1 cellular context compared by ENCODE assay signal in the genomic region with DNA sequence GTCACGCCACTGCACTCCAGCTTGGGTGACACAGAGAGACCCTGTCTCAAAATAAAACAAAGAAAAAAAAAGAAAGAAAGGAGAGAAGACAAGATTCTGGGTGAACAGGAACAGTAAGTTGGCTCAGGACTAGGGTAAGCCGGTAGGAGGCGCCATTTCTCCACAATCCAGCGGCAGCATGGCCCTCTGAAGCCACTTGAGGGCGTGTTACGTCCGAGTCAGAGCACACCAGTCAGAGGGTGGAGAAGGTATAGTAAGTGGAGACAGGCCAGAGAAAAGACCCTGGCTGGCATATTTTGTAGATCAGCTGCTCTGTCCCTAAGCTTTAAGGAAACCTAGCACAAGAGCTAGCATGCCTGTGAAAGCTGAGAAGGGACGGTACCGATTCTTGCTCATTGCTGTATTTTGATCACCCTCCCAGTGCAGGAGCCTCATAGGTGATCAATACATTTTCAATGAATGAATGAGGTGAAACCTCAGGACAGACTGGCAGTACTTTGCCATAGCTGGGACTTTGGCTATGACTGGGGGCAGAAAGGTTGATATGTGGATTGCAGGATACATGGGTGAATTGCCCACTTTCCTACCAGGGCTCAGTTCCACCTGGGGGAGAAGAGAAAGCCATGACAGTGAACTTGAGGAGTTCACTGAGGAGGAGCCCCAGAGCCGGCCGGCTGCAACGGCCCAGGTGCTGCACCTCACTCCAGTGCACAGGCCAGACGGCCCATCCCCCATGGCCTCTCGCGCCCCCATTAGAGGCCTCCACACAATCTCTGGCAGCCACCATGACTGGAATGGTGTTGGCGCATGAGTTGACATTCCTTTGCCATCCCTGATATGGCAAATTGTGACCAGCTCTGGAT.
A peak's percentile ranks its signal among the peaks of the same experiment; 100 is the strongest.
TF ChIP-seq lines count a peak whose summit lies in the region.

No MANE protein-coding gene starts in this region.

TF ChIP-seq in HepG2, 621 proteins besides CTCF, POLR2A, EP300 and RAD21 (continues in another document):
- TF ChIP-seq, protein P1, sequence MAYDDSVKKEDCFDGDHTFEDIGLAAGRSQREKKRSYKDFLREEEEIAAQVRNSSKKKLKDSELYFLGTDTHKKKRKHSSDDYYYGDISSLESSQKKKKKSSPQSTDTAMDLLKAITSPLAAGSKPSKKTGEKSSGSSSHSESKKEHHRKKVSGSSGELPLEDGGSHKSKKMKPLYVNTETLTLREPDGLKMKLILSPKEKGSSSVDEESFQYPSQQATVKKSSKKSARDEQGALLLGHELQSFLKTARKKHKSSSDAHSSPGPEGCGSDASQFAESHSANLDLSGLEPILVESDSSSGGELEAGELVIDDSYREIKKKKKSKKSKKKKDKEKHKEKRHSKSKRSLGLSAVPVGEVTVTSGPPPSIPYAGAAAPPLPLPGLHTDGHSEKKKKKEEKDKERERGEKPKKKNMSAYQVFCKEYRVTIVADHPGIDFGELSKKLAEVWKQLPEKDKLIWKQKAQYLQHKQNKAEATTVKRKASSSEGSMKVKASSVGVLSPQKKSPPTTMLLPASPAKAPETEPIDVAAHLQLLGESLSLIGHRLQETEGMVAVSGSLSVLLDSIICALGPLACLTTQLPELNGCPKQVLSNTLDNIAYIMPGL (CRISPR knock-in tag; IDR thresholded peaks at IDR 0.05; ENCODE audit: borderline replicate concordance in 1 of 2, low read depth in 1 of 2): peak; percentile 51 to 71; a peak in 2 of 4 replicates
- TF ChIP-seq, protein P2, sequence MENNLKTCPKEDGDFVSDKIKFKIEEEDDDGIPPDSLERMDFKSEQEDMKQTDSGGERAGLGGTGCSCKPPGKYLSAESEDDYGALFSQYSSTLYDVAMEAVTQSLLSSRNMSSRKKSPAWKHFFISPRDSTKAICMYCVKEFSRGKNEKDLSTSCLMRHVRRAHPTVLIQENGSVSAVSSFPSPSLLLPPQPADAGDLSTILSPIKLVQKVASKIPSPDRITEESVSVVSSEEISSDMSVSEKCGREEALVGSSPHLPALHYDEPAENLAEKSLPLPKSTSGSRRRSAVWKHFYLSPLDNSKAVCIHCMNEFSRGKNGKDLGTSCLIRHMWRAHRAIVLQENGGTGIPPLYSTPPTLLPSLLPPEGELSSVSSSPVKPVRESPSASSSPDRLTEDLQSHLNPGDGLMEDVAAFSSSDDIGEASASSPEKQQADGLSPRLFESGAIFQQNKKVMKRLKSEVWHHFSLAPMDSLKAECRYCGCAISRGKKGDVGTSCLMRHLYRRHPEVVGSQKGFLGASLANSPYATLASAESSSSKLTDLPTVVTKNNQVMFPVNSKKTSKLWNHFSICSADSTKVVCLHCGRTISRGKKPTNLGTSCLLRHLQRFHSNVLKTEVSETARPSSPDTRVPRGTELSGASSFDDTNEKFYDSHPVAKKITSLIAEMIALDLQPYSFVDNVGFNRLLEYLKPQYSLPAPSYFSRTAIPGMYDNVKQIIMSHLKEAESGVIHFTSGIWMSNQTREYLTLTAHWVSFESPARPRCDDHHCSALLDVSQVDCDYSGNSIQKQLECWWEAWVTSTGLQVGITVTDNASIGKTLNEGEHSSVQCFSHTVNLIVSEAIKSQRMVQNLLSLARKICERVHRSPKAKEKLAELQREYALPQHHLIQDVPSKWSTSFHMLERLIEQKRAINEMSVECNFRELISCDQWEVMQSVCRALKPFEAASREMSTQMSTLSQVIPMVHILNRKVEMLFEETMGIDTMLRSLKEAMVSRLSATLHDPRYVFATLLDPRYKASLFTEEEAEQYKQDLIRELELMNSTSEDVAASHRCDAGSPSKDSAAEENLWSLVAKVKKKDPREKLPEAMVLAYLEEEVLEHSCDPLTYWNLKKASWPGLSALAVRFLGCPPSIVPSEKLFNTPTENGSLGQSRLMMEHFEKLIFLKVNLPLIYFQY (CRISPR knock-in tag; IDR thresholded peaks at IDR 0.05; ENCODE audit: borderline replicate concordance): no peak
- TF ChIP-seq, protein P3, sequence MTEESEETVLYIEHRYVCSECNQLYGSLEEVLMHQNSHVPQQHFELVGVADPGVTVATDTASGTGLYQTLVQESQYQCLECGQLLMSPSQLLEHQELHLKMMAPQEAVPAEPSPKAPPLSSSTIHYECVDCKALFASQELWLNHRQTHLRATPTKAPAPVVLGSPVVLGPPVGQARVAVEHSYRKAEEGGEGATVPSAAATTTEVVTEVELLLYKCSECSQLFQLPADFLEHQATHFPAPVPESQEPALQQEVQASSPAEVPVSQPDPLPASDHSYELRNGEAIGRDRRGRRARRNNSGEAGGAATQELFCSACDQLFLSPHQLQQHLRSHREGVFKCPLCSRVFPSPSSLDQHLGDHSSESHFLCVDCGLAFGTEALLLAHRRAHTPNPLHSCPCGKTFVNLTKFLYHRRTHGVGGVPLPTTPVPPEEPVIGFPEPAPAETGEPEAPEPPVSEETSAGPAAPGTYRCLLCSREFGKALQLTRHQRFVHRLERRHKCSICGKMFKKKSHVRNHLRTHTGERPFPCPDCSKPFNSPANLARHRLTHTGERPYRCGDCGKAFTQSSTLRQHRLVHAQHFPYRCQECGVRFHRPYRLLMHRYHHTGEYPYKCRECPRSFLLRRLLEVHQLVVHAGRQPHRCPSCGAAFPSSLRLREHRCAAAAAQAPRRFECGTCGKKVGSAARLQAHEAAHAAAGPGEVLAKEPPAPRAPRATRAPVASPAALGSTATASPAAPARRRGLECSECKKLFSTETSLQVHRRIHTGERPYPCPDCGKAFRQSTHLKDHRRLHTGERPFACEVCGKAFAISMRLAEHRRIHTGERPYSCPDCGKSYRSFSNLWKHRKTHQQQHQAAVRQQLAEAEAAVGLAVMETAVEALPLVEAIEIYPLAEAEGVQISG (CRISPR knock-in tag; IDR thresholded peaks at IDR 0.05): peak; percentile 25; the same call in 1 of the 2 replicates
- TF ChIP-seq, protein P4, sequence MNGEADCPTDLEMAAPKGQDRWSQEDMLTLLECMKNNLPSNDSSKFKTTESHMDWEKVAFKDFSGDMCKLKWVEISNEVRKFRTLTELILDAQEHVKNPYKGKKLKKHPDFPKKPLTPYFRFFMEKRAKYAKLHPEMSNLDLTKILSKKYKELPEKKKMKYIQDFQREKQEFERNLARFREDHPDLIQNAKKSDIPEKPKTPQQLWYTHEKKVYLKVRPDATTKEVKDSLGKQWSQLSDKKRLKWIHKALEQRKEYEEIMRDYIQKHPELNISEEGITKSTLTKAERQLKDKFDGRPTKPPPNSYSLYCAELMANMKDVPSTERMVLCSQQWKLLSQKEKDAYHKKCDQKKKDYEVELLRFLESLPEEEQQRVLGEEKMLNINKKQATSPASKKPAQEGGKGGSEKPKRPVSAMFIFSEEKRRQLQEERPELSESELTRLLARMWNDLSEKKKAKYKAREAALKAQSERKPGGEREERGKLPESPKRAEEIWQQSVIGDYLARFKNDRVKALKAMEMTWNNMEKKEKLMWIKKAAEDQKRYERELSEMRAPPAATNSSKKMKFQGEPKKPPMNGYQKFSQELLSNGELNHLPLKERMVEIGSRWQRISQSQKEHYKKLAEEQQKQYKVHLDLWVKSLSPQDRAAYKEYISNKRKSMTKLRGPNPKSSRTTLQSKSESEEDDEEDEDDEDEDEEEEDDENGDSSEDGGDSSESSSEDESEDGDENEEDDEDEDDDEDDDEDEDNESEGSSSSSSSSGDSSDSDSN (CRISPR knock-in tag; IDR thresholded peaks at IDR 0.05): no peak
- TF ChIP-seq FOXA1 (IDR thresholded peaks at IDR 0.05) (no peak), FOXA1 (CRISPR knock-in tag; IDR thresholded peaks at IDR 0.05) (no peak), TP53 (CRISPR knock-in tag; conservative IDR thresholded peaks at IDR 0.05) (no peak), ZNF496 (CRISPR knock-in tag; IDR thresholded peaks at IDR 0.05; ENCODE audit: insufficient replicate concordance) (no peak), KDM2A (CRISPR knock-in tag; IDR thresholded peaks at IDR 0.05; ENCODE audit: borderline replicate concordance, low read depth) (peak; percentile 69; the same call in 1 of the 2 replicates), ZNF607 (CRISPR knock-in tag; IDR thresholded peaks at IDR 0.05; ENCODE audit: borderline replicate concordance) (no peak), EHMT2 (IDR thresholded peaks at IDR 0.05; ENCODE audit: borderline replicate concordance, low read depth, low read length) (no peak), CREM (IDR thresholded peaks at IDR 0.05) (no peak), CREM (CRISPR knock-in tag; IDR thresholded peaks at IDR 0.05) (no peak), MAF1 (CRISPR knock-in tag; IDR thresholded peaks at IDR 0.05; ENCODE audit: borderline replicate concordance) (no peak), SMC3 (IDR thresholded peaks at IDR 0.05; ENCODE audit: low read length) (peak; percentile 88)
- TF ChIP-seq, protein P5, sequence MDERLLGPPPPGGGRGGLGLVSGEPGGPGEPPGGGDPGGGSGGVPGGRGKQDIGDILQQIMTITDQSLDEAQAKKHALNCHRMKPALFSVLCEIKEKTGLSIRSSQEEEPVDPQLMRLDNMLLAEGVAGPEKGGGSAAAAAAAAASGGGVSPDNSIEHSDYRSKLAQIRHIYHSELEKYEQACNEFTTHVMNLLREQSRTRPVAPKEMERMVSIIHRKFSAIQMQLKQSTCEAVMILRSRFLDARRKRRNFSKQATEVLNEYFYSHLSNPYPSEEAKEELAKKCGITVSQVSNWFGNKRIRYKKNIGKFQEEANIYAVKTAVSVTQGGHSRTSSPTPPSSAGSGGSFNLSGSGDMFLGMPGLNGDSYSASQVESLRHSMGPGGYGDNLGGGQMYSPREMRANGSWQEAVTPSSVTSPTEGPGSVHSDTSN (CRISPR knock-in tag; IDR thresholded peaks at IDR 0.05): no peak
- TF ChIP-seq, protein P6, sequence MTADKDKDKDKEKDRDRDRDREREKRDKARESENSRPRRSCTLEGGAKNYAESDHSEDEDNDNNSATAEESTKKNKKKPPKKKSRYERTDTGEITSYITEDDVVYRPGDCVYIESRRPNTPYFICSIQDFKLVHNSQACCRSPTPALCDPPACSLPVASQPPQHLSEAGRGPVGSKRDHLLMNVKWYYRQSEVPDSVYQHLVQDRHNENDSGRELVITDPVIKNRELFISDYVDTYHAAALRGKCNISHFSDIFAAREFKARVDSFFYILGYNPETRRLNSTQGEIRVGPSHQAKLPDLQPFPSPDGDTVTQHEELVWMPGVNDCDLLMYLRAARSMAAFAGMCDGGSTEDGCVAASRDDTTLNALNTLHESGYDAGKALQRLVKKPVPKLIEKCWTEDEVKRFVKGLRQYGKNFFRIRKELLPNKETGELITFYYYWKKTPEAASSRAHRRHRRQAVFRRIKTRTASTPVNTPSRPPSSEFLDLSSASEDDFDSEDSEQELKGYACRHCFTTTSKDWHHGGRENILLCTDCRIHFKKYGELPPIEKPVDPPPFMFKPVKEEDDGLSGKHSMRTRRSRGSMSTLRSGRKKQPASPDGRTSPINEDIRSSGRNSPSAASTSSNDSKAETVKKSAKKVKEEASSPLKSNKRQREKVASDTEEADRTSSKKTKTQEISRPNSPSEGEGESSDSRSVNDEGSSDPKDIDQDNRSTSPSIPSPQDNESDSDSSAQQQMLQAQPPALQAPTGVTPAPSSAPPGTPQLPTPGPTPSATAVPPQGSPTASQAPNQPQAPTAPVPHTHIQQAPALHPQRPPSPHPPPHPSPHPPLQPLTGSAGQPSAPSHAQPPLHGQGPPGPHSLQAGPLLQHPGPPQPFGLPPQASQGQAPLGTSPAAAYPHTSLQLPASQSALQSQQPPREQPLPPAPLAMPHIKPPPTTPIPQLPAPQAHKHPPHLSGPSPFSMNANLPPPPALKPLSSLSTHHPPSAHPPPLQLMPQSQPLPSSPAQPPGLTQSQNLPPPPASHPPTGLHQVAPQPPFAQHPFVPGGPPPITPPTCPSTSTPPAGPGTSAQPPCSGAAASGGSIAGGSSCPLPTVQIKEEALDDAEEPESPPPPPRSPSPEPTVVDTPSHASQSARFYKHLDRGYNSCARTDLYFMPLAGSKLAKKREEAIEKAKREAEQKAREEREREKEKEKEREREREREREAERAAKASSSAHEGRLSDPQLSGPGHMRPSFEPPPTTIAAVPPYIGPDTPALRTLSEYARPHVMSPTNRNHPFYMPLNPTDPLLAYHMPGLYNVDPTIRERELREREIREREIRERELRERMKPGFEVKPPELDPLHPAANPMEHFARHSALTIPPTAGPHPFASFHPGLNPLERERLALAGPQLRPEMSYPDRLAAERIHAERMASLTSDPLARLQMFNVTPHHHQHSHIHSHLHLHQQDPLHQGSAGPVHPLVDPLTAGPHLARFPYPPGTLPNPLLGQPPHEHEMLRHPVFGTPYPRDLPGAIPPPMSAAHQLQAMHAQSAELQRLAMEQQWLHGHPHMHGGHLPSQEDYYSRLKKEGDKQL (CRISPR knock-in tag; IDR thresholded peaks at IDR 0.05; ENCODE audit: low read depth): no peak
- TF ChIP-seq, protein P7, sequence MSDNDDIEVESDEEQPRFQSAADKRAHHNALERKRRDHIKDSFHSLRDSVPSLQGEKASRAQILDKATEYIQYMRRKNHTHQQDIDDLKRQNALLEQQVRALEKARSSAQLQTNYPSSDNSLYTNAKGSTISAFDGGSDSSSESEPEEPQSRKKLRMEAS (IDR thresholded peaks at IDR 0.05): no peak
- TF ChIP-seq, protein P8, sequence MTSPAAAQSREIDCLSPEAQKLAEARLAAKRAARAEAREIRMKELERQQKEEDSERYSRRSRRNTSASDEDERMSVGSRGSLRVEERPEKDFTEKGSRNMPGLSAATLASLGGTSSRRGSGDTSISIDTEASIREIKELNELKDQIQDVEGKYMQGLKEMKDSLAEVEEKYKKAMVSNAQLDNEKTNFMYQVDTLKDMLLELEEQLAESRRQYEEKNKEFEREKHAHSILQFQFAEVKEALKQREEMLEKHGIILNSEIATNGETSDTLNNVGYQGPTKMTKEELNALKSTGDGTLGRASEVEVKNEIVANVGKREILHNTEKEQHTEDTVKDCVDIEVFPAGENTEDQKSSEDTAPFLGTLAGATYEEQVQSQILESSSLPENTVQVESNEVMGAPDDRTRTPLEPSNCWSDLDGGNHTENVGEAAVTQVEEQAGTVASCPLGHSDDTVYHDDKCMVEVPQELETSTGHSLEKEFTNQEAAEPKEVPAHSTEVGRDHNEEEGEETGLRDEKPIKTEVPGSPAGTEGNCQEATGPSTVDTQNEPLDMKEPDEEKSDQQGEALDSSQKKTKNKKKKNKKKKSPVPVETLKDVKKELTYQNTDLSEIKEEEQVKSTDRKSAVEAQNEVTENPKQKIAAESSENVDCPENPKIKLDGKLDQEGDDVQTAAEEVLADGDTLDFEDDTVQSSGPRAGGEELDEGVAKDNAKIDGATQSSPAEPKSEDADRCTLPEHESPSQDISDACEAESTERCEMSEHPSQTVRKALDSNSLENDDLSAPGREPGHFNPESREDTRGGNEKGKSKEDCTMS (CRISPR knock-in tag; conservative IDR thresholded peaks at IDR 0.05): no peak
- TF ChIP-seq, protein P9, sequence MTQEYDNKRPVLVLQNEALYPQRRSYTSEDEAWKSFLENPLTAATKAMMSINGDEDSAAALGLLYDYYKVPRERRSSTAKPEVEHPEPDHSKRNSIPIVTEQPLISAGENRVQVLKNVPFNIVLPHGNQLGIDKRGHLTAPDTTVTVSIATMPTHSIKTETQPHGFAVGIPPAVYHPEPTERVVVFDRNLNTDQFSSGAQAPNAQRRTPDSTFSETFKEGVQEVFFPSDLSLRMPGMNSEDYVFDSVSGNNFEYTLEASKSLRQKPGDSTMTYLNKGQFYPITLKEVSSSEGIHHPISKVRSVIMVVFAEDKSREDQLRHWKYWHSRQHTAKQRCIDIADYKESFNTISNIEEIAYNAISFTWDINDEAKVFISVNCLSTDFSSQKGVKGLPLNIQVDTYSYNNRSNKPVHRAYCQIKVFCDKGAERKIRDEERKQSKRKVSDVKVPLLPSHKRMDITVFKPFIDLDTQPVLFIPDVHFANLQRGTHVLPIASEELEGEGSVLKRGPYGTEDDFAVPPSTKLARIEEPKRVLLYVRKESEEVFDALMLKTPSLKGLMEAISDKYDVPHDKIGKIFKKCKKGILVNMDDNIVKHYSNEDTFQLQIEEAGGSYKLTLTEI (CRISPR knock-in tag; conservative IDR thresholded peaks at IDR 0.05): no peak
- TF ChIP-seq, protein P10, sequence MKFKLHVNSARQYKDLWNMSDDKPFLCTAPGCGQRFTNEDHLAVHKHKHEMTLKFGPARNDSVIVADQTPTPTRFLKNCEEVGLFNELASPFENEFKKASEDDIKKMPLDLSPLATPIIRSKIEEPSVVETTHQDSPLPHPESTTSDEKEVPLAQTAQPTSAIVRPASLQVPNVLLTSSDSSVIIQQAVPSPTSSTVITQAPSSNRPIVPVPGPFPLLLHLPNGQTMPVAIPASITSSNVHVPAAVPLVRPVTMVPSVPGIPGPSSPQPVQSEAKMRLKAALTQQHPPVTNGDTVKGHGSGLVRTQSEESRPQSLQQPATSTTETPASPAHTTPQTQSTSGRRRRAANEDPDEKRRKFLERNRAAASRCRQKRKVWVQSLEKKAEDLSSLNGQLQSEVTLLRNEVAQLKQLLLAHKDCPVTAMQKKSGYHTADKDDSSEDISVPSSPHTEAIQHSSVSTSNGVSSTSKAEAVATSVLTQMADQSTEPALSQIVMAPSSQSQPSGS (CRISPR knock-in tag; IDR thresholded peaks at IDR 0.05): no peak
